In the genomic region with DNA sequence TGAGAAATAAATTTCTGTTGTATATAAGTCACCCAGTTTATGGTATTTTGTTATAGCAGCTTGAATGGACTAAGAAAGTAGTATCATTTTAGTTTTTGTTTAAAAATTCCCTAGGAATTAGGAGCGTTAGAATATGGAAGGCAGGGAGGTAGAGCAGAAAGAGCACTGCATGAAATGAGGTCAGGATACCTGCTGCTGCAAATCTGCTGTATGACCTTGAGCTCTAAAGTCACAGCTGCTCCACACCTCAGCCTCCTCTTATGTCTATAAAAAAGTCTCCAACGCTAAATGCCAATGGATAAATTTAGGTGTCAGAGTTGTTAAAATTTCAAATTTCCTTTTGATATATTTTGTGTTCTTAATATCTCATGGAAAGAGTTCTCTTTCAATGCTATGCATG, we compare ENCODE assay signal across 14 cellular contexts.
DNase-seq lines count a peak whose midpoint lies in the region; ATAC-seq and TF ChIP-seq lines count a peak whose summit lies in the region.
"Had no signal": no experiment of that assay in that cellular context is flagged by ENCODE, and none has a peak within 500 bp of the region (broad histone marks: within the 10 kb centered on the region; RNA-seq: fewer than 3 reads in every experiment).

No MANE protein-coding gene starts in this region.

- H3K27me3 ChIP-seq in body of pancreas (no peaks in the 10 kb centered on the region), hepatocyte (no peaks in the 10 kb centered on the region), right lobe of liver (no peaks in the 10 kb centered on the region)

- TF ChIP-seq POLR2A in body of pancreas (IDR thresholded peaks at IDR 0.05), result no peak
- TF ChIP-seq POLR2A in right lobe of liver (IDR thresholded peaks at IDR 0.05), result no peak

- no peak for TF ChIP-seq CTCF in body of pancreas (IDR thresholded peaks at IDR 0.05)
- no peak for TF ChIP-seq CTCF in hepatocyte (IDR thresholded peaks at IDR 0.05; ENCODE audit: poor library complexity)
- TF ChIP-seq CTCF in right lobe of liver (IDR thresholded peaks at IDR 0.05), result no peak

- ATAC-seq in body of pancreas, result no peak
- no peak for ATAC-seq in right lobe of liver
- no peak for ATAC-seq in left lobe of liver
- ATAC-seq: CD8-positive, alpha-beta T cell had no signal

- H3K4me1 ChIP-seq in body of pancreas (peaks cover 69% of the 10 kb centered on the region), hepatocyte (ENCODE audit: insufficient read depth) (peaks cover 65% of the 10 kb centered on the region), right lobe of liver (peaks cover 0 to 76% (median 28%) of the 10 kb centered on the region in 4 donors)

- H3K9me3 ChIP-seq in body of pancreas, result no peaks in the 10 kb centered on the region
- H3K9me3 ChIP-seq in hepatocyte (ENCODE audit: low read depth), result no peaks in the 10 kb centered on the region
- no peaks in the 10 kb centered on the region for H3K9me3 ChIP-seq in right lobe of liver
- H3K9me3 ChIP-seq: Caco-2 had no signal

- H3K9me2 ChIP-seq in hepatocyte (replicated peaks; ENCODE audit: insufficient read depth), result no peaks in the 10 kb centered on the region

- H3K36me3 ChIP-seq in body of pancreas (replicated peaks in 1 of 2; ENCODE audit: insufficient read depth in 1 of 2, low read depth in 2 of 2), result no peaks in the 10 kb centered on the region
- no peaks in the 10 kb centered on the region for H3K36me3 ChIP-seq in hepatocyte (replicated peaks; ENCODE audit: insufficient read depth, low read depth)
- H3K36me3 ChIP-seq in right lobe of liver, result no peaks in the 10 kb centered on the region

- peak overlapping the region in 3 of 4 donors; percentile 54 to 88 (median 83) for H3K27ac ChIP-seq in body of pancreas
- H3K27ac ChIP-seq in hepatocyte, result peak overlapping the region; percentile 43
- H3K27ac ChIP-seq in right lobe of liver, result peak overlapping the region; percentile 62 to 95 (median 89)

- intact Hi-C loops in body of pancreas (cut with DNase I), result no loop called here
- intact Hi-C loops in right lobe of liver (cut with DNase I), result no loop called here

- H3K79me2 ChIP-seq in hepatocyte, result peaks cover 3% of the 10 kb centered on the region

- no peak overlapping the region for H3K4me3 ChIP-seq in body of pancreas
- H3K4me3 ChIP-seq in hepatocyte, result no peak overlapping the region
- H3K4me3 ChIP-seq in right lobe of liver, result no peak overlapping the region

- DNase-seq in body of pancreas (peak in 2 of 4 donors; percentile 25 to 56), hepatocyte (ENCODE audit: low spot score) (no peak), right lobe of liver (no peak), left lobe of liver (ENCODE audit: low spot score) (no peak), activated gamma-delta T cell treated with Interleukin-2 at 50 U/mL for 16 hours (no peak), HT-29 (ENCODE audit: low spot score) (no peak)
- DNase-seq: C1 segment of cervical spinal cord; Caco-2; CD4-positive, CD25-positive, alpha-beta regulatory T cell; CD8-positive, alpha-beta T cell; DMS153; DND-41; GOT3; HCEC 1CT had no signal

- no peak overlapping the region for H2AFZ ChIP-seq in hepatocyte

- 53 to 61% methylated on average over 2 of the region's 2 CpGs for WGBS in body of pancreas, 2 donors
- WGBS in hepatocyte (ENCODE audit: low lambda C conversion rate, missing lambda C conversion rate), result 70% methylated on average over 2 of the region's 2 CpGs
- 68% methylated on average over 2 of the region's 2 CpGs for WGBS in right lobe of liver (ENCODE audit: insufficient coverage, low coverage, low lambda C conversion rate, missing lambda C conversion rate)

- no peak overlapping the region for H3K4me2 ChIP-seq in hepatocyte

- H4K20me1 ChIP-seq in hepatocyte (ENCODE audit: insufficient read depth, poor library complexity, severe bottlenecking), result no peaks in the 10 kb centered on the region
